ENCODE assay signal across 8 cellular contexts in genomic region chr2:208025814-208026184, GRCh38. TPM values are rescaled to one million over a fixed set of nuclear protein-coding genes. Genes with fewer than 3 reads are reported as not detected.
A peak's percentile ranks its signal among the peaks of the same experiment; 100 is the strongest.
DNase-seq lines count a peak whose midpoint lies in the region; ATAC-seq, FAIRE-seq and TF ChIP-seq lines count a peak whose summit lies in the region.

No MANE protein-coding gene starts in this region.

- H3K9me3 ChIP-seq in mucosa of rectum (ENCODE audit: control insufficient read depth in 2 of 2, low read length in 2 of 2) (no peaks in the 10 kb centered on the region), testis (no peaks in the 10 kb centered on the region)

- H3K36me3 Mint-ChIP-seq in T-helper 2 cell treated with Interferon-gamma antibody and Interleukin-4, amounts not matched to agents 5 μg/mL and 100 μg/mL, for 36 hours (ENCODE audit: low read depth) = no peaks in the 10 kb centered on the region
- H3K36me3 Mint-ChIP-seq in chondrocyte (ENCODE audit: low read depth) = no peaks in the 10 kb centered on the region

- H3K4me3 ChIP-seq in mucosa of rectum (ENCODE audit: low read length in 2 of 2) (peak overlapping the region; percentile 95 to 100), testis (peak overlapping the region; percentile 73 to 74)

- ATAC-seq in HG02938 (IDR thresholded peaks at IDR 0.05; ENCODE audit: unreplicated experiment) (peak; percentile 15), HG03097 (IDR thresholded peaks at IDR 0.05; ENCODE audit: low FRiP score, unreplicated experiment) (no peak)

- peaks cover 7 to 11% of the 10 kb centered on the region in 2 donors for H3K4me1 ChIP-seq in mucosa of rectum (ENCODE audit: control insufficient read depth in 2 of 2, insufficient read depth in 2 of 2, low read length in 2 of 2)
- H3K4me1 ChIP-seq in testis = peaks cover 5% of the 10 kb centered on the region

- H3K27ac ChIP-seq in mucosa of rectum (ENCODE audit: low read depth in 2 of 2, low read length in 2 of 2) (peak overlapping the region; percentile 82 to 86), testis (peak overlapping the region; percentile 52 to 79)

- no peaks in the 10 kb centered on the region for H3K27me3 ChIP-seq in mucosa of rectum (ENCODE audit: control insufficient read depth in 2 of 2, insufficient read depth in 2 of 2, low read length in 2 of 2)
- no peaks in the 10 kb centered on the region for H3K27me3 ChIP-seq in testis

- no peaks in the 10 kb centered on the region for H3K27me3 Mint-ChIP-seq in T-helper 2 cell treated with Interferon-gamma antibody and Interleukin-4, amounts not matched to agents 5 μg/mL and 100 μg/mL, for 36 hours (ENCODE audit: low read depth)
- peaks cover 4% of the 10 kb centered on the region for H3K27me3 Mint-ChIP-seq in chondrocyte (ENCODE audit: low read depth)

- TF ChIP-seq CTCF in chondrocyte (IDR thresholded peaks at IDR 0.05) (no peak), testis (IDR thresholded peaks at IDR 0.05) (no peak)

- TF ChIP-seq POLR2A in testis (IDR thresholded peaks at IDR 0.05) = no peak

- peak overlapping the region; percentile 87 for H3K27ac Mint-ChIP-seq in T-helper 2 cell treated with Interferon-gamma antibody and Interleukin-4, amounts not matched to agents 5 μg/mL and 100 μg/mL, for 36 hours
- H3K27ac Mint-ChIP-seq in chondrocyte (ENCODE audit: unreplicated experiment) = peak overlapping the region; percentile 95

- peaks cover 0 to 3% of the 10 kb centered on the region in 2 donors for H3K36me3 ChIP-seq in mucosa of rectum (ENCODE audit: control insufficient read depth in 2 of 2, insufficient read depth in 2 of 2, low read length in 2 of 2)
- no peaks in the 10 kb centered on the region for H3K36me3 ChIP-seq in testis (ENCODE audit: low read depth, missing control alignments)

- peaks cover 13% of the 10 kb centered on the region for H3K4me1 Mint-ChIP-seq in T-helper 2 cell treated with Interferon-gamma antibody and Interleukin-4, amounts not matched to agents 5 μg/mL and 100 μg/mL, for 36 hours (ENCODE audit: low read depth)
- H3K4me1 Mint-ChIP-seq in chondrocyte (ENCODE audit: low read depth) = peaks cover 18% of the 10 kb centered on the region

- H3K4me3 Mint-ChIP-seq in T-helper 2 cell treated with Interferon-gamma antibody and Interleukin-4, amounts not matched to agents 5 μg/mL and 100 μg/mL, for 36 hours = peak overlapping the region; percentile 95
- peak overlapping the region; percentile 94 for H3K4me3 Mint-ChIP-seq in chondrocyte (ENCODE audit: unreplicated experiment)

- H3K9ac ChIP-seq in mucosa of rectum (ENCODE audit: low read depth in 1 of 2, low read length in 2 of 2) = peak overlapping the region; percentile 65 to 91

- intact Hi-C loops in testis (cut with DNase I; ENCODE audit: low total_unique reads) = no loop called here

- WGBS in testis, 2 donors = 31 to 48% methylated on average over 9 to 10 of the region's 10 CpGs

- DNase-seq in GM18507 (ENCODE audit: extremely low spot score, insufficient read length, low read depth) = no peak
- DNase-seq in T-helper 2 cell treated with Interferon-gamma antibody and Interleukin-4, amounts not matched to agents 5 μg/mL and 100 μg/mL, for 36 hours (ENCODE audit: low spot score) = peak; percentile 58
- no peak for DNase-seq in chondrocyte (ENCODE audit: low spot score)
- peak; percentile 23 for DNase-seq in testis
- no peak for DNase-seq in midbrain (lab: John Stamatoyannopoulos, UW)

- H3K9me3 Mint-ChIP-seq in T-helper 2 cell treated with Interferon-gamma antibody and Interleukin-4, amounts not matched to agents 5 μg/mL and 100 μg/mL, for 36 hours = peaks cover 4% of the 10 kb centered on the region
- no peaks in the 10 kb centered on the region for H3K9me3 Mint-ChIP-seq in chondrocyte (ENCODE audit: low read depth)

- FAIRE-seq in GM18507 (lab: Jason Lieb, UNC) = peak; percentile 31

RNA-seq across cellular contexts. Expression of gene PLEKHM3, which starts 0.5 kb away (rescaled TPM):
- total RNA-seq in chondrocyte (8.7 to 12.9 TPM (median 9.1 TPM) in 3 replicates), testis (10 to 100 TPM; 21.9 to 24.6 TPM)
- polyA plus RNA-seq in testis (ENCODE audit: insufficient read depth, low read depth, low replicate concordance) = 12.5 TPM

Comparison
In these comparisons a context has a peak if more than half of its experiments do, and no peak if none do; other contexts are left out.
1. DNase-seq: peak in T-helper 2 cell treated with Interferon-gamma antibody and Interleukin-4, amounts not matched to agents 5 μg/mL and 100 μg/mL, for 36 hours (single experiment) and testis (single experiment); none in GM18507 (single experiment), chondrocyte (single experiment) and midbrain (single experiment).